ENCODE assay signal across 1 cellular context in genomic region chr22:19887251-19887985, GRCh38.
TF ChIP-seq lines count a peak whose summit lies in the region.

No MANE protein-coding gene starts in this region.

TF ChIP-seq in WTC11, 78 proteins besides CTCF, POLR2A, EP300 and RAD21:
- TF ChIP-seq TEAD1 (CRISPR knock-in tag; IDR thresholded peaks at IDR 0.05) (no peak), ZBTB43 (CRISPR knock-in tag; IDR thresholded peaks at IDR 0.05) (no peak)
